26 cellular contexts compared by ENCODE assay signal in genomic region chr9:27985714-27986113, GRCh38.
"Had no signal": no experiment of that assay in that cellular context is flagged by ENCODE, and none has a peak within 500 bp of the region (broad histone marks: within the 10 kb centered on the region; RNA-seq: fewer than 3 reads in every experiment).

No MANE protein-coding gene starts in this region.

- FAIRE-seq: small intestine had no signal

- H3K9me3 ChIP-seq: ovary, psoas muscle, right lobe of liver, sigmoid colon, thoracic aorta, thyroid gland, tibial nerve, upper lobe of left lung, uterus had no signal

- DNase-seq: naive B cell; naive thymus-derived CD8-positive, alpha-beta T cell; occipital lobe; ovary; posterior cingulate gyrus; psoas muscle; right cardiac atrium; right lobe of liver; sigmoid colon; small intestine; stimulated activated CD4-positive, alpha-beta T cell treated with anti-CD3 and anti-CD28 coated beads, Interleukin-15, amount 100 ng/mL, for 24 hours; stimulated activated CD4-positive, alpha-beta T cell treated with anti-CD3 and anti-CD28 coated beads, Interleukin-2, amount 100 ng/mL, for 24 hours; stimulated activated CD4-positive, alpha-beta T cell treated with anti-CD3 and anti-CD28 coated beads, Interleukin-2, amount 100 ng/mL, for 48 hours; stimulated activated CD4-positive, alpha-beta T cell treated with anti-CD3 and anti-CD28 coated beads, Interleukin-4, amount 100 ng/mL, for 24 hours; stimulated activated naive B cell treated with anti-CD40 and anti-IgM and Interleukin-4, amounts not matched to agents 10 μg/mL and 1 μg/mL and 100 μg/mL, for 72 hours; stimulated activated naive CD4-positive, alpha-beta T cell treated with Interleukin-2 at 50 U/mL for 16 hours; stomach; thyroid gland; trophoblast cell; upper lobe of left lung; uterus had no signal

- H3K36me3 ChIP-seq: ovary, right lobe of liver, sigmoid colon, stomach, thoracic aorta, thyroid gland, tibial nerve, upper lobe of left lung, uterus had no signal

- H3K27ac ChIP-seq: ovary, parathyroid adenoma, psoas muscle, right lobe of liver, sigmoid colon, stomach, thoracic aorta, thyroid gland, tibial nerve, upper lobe of left lung, uterus had no signal

- H2AFZ ChIP-seq: parathyroid adenoma had no signal

- ATAC-seq: naive thymus-derived CD8-positive, alpha-beta T cell; natural killer cell treated with Interleukin-12 subunit alpha and Interleukin-12 subunit beta and Interleukin-15 and Interleukin-18, amount 100 ng/mL, for 72 hours; psoas muscle; right cardiac atrium; right lobe of liver; stimulated activated effector memory CD8-positive, alpha-beta T cell treated with anti-CD3 and anti-CD28 coated beads, Interleukin-12 subunit alpha, Interleukin-12 subunit beta, amount 100 ng/mL, for 72 hours; stimulated activated naive B cell treated with anti-CD40 and anti-IgM and Interleukin-4, amounts not matched to agents 10 μg/mL and 1 μg/mL and 100 μg/mL, for 72 hours had no signal

- H3K9ac ChIP-seq: parathyroid adenoma had no signal

- H3K79me2 ChIP-seq: parathyroid adenoma had no signal

- H3K4me1 ChIP-seq: parathyroid adenoma, psoas muscle, right lobe of liver, sigmoid colon, stomach, thyroid gland, tibial nerve, upper lobe of left lung, uterus had no signal

- H3K4me3 ChIP-seq: ovary, psoas muscle, right lobe of liver, sigmoid colon, stomach, thoracic aorta, thyroid gland, tibial nerve, upper lobe of left lung, uterus had no signal

- H3K27me3 ChIP-seq: ovary, right lobe of liver, sigmoid colon, stomach, thyroid gland, tibial nerve, upper lobe of left lung, uterus had no signal
